In genomic region chr14:22849212-22849819, GRCh38 we compare ENCODE assay signal across 9 cellular contexts. TPM values are rescaled to one million over a fixed set of nuclear protein-coding genes. Genes with fewer than 3 reads are reported as not detected.
DNase-seq lines count a peak whose midpoint lies in the region; ATAC-seq and TF ChIP-seq lines count a peak whose summit lies in the region.
"Had no signal": no experiment of that assay in that cellular context is flagged by ENCODE, and none has a peak within 500 bp of the region (broad histone marks: within the 10 kb centered on the region; RNA-seq: fewer than 3 reads in every experiment).

No MANE protein-coding gene starts in this region.

- H3K9me3 ChIP-seq in esophagus muscularis mucosa (no peaks in the 10 kb centered on the region), tibial nerve (no peaks in the 10 kb centered on the region), OCI-LY7 (ENCODE audit: low read length) (no peaks in the 10 kb centered on the region)
- H3K9me3 ChIP-seq: HAP-1 had no signal

- no peak for TF ChIP-seq EP300 in esophagus muscularis mucosa (IDR thresholded peaks at IDR 0.05)
- TF ChIP-seq EP300 in tibial nerve (IDR thresholded peaks at IDR 0.05) = peak; percentile 8 to 53

- no peaks in the 10 kb centered on the region for H3K9me3 Mint-ChIP-seq in mesothelial cell of epicardium

- TF ChIP-seq POLR2A in esophagus muscularis mucosa (IDR thresholded peaks at IDR 0.05; ENCODE audit: low read depth) = no peak
- TF ChIP-seq POLR2A in tibial nerve (IDR thresholded peaks at IDR 0.05) = no peak

- no TSS peak for BruUV-seq in OCI-LY7 (replicated peaks; lab: Mats Ljungman, UMichigan)

- H3K4me3 Mint-ChIP-seq in mesothelial cell of epicardium = no peak overlapping the region

- POLR2A ChIA-PET in RWPE1 (lab: Yijun Ruan, JAX; ENCODE audit: low non-redundant PET) = interaction anchor here (0.5 to 2.4 kb wide), 3 partner anchors 11 to 33 kb away, joined by 3 to 19 read pairs (median 4); no protein-coding TSS in a partner anchor
- POLR2A ChIA-PET in OCI-LY7 (lab: Charles Lee) = interaction anchor here (0.7 to 2.2 kb wide), 5 partner anchors 16 to 174 kb away, joined by 3 to 9 read pairs (median 4); partner anchors contain the start of gene MRPL52

- DNase-seq in RWPE1 (ENCODE audit: low spot score) (peak; percentile 35), esophagus muscularis mucosa (ENCODE audit: extremely low spot score) (no peak), mesothelial cell of epicardium (ENCODE audit: low spot score in 2 of 2, unreplicated experiment in 2 of 2) (no peak), tibial nerve (ENCODE audit: low spot score in 2 of 2) (peak; percentile 66 to 75), OCI-LY7 (ENCODE audit: low spot score) (no peak)
- no peak for DNase-seq in activated CD8-positive, alpha-beta memory T cell treated with anti-CD3 and anti-CD28 coated beads, Interleukin-2, amount 50 U/mL, for 4 hours

- H3K9me2 ChIP-seq in OCI-LY7 (ENCODE audit: insufficient read depth, low read length) = no peaks in the 10 kb centered on the region

- H3K4me3 ChIP-seq in esophagus muscularis mucosa (peak overlapping the region; percentile 1 to 18 (median 7)), tibial nerve (peak overlapping the region in 1 of 4 donors; percentile 4), OCI-LY7 (ENCODE audit: low read depth, low read length, poor library complexity, severe bottlenecking) (no peak overlapping the region)
- H3K4me3 ChIP-seq: HAP-1 had no signal

- H3K79me2 ChIP-seq in OCI-LY7 (ENCODE audit: insufficient read depth, low read depth, low read length) = no peaks in the 10 kb centered on the region

- no peak for ATAC-seq in HG03521 (IDR thresholded peaks at IDR 0.05; ENCODE audit: unreplicated experiment)
- ATAC-seq in HG02840 (IDR thresholded peaks at IDR 0.05; ENCODE audit: low FRiP score, unreplicated experiment) = no peak

- H3K36me3 Mint-ChIP-seq in mesothelial cell of epicardium = peaks cover 15% of the 10 kb centered on the region

- H2AFZ ChIP-seq in OCI-LY7 (ENCODE audit: low read length) = no peak overlapping the region

- peak overlapping the region; percentile 97 for H3K27ac Mint-ChIP-seq in mesothelial cell of epicardium

- intact Hi-C loops in esophagus muscularis mucosa (cut with DNase I) (no loop called here), OCI-LY7 (cut with micrococcal nuclease; ENCODE audit: unreplicated experiment) (no loop called here)

- H3K36me3 ChIP-seq in esophagus muscularis mucosa (peaks cover 21 to 29% (median 27%) of the 10 kb centered on the region in 4 donors), tibial nerve (peaks cover 0 to 27% (median 0%) of the 10 kb centered on the region in 3 donors), OCI-LY7 (ENCODE audit: insufficient read depth, low read length) (no peaks in the 10 kb centered on the region)
- H3K36me3 ChIP-seq: HAP-1 had no signal

- H3K27me3 Mint-ChIP-seq in mesothelial cell of epicardium (ENCODE audit: low read depth) = no peaks in the 10 kb centered on the region

- CTCF ChIA-PET in RWPE1 (lab: Yijun Ruan, JAX) (interaction anchor here (1.0 to 1.1 kb wide), 2 partner anchors 28 to 37 kb away, joined by 3 read pairs; no protein-coding TSS in a partner anchor), OCI-LY7 (lab: Charles Lee; ENCODE audit: unreplicated experiment) (no interaction called here)

- H3K4me2 ChIP-seq in OCI-LY7 (ENCODE audit: low read length) = no peak overlapping the region

- 34% methylated on average over 11 of the region's 19 CpGs for WGBS in esophagus muscularis mucosa
- 28 to 41% methylated on average over 18 to 19 of the region's 19 CpGs for WGBS in tibial nerve, 2 donors

- H3K27ac ChIP-seq in RWPE1 (peak overlapping the region; percentile 99), esophagus muscularis mucosa (replicated peaks in 1 of 4) (peak overlapping the region; percentile 84 to 93 (median 88)), tibial nerve (peak overlapping the region; percentile 78 to 98 (median 90)), OCI-LY7 (ENCODE audit: low read depth, low read length, poor library complexity, severe bottlenecking) (no peak overlapping the region)

- H3K4me1 Mint-ChIP-seq in mesothelial cell of epicardium = peaks cover 38% of the 10 kb centered on the region

- no peaks in the 10 kb centered on the region for H4K20me1 ChIP-seq in OCI-LY7 (ENCODE audit: insufficient read depth, low read length)

- TF ChIP-seq CTCF in RWPE1 (conservative IDR thresholded peaks at IDR 0.05; ENCODE audit: low read depth) = no peak
- no peak for TF ChIP-seq CTCF in esophagus muscularis mucosa (IDR thresholded peaks at IDR 0.05)
- TF ChIP-seq CTCF in mesothelial cell of epicardium (IDR thresholded peaks at IDR 0.05; ENCODE audit: unreplicated experiment) = no peak
- no peak for TF ChIP-seq CTCF in tibial nerve (IDR thresholded peaks at IDR 0.05)
- TF ChIP-seq CTCF in OCI-LY7 (conservative IDR thresholded peaks at IDR 0.05; ENCODE audit: low read length) = no peak

- no peaks in the 10 kb centered on the region for H3K27me3 ChIP-seq in esophagus muscularis mucosa
- H3K27me3 ChIP-seq in tibial nerve = no peaks in the 10 kb centered on the region

- peaks cover 67 to 91% (median 90%) of the 10 kb centered on the region in 4 donors for H3K4me1 ChIP-seq in esophagus muscularis mucosa
- peaks cover 10 to 91% (median 66%) of the 10 kb centered on the region in 4 donors for H3K4me1 ChIP-seq in tibial nerve
- H3K4me1 ChIP-seq in OCI-LY7 (ENCODE audit: insufficient read depth, low read length, poor library complexity, severe bottlenecking) = peaks cover 19% of the 10 kb centered on the region

RNA-seq across cellular contexts. Expression of gene MMP14, which starts 12.9 kb away (rescaled TPM):
- 100 to 1,000 TPM in 3 of 4 donors, 10 to 100 TPM in 1; 83.9 to 149 (median 123) TPM for total RNA-seq in esophagus muscularis mucosa
- 302 to 306 TPM (median 304 TPM) in 3 replicates for total RNA-seq in mesothelial cell of epicardium
- 100 to 1,000 TPM; 101 to 222 (median 145) TPM for total RNA-seq in tibial nerve
- 2.8 TPM in 2 replicates for total RNA-seq in OCI-LY7 (2014; rRNA removed; shearing (Covaris generic))
- 9.0 and 11.9 TPM in 2 replicates for total RNA-seq in OCI-LY7 (2022)

RNA-seq across cellular contexts. Expression of gene MRPL52, which starts 19.6 kb away (rescaled TPM):
- total RNA-seq in esophagus muscularis mucosa (10 to 100 TPM; 27.0 to 64.5 (median 37.2) TPM), mesothelial cell of epicardium (67.4 to 77.0 TPM (median 74.4 TPM) in 3 replicates), tibial nerve (10 to 100 TPM; 26.7 to 44.0 (median 30.2) TPM), OCI-LY7 (2022) (164 and 181 TPM in 2 replicates)
- 100 and 126 TPM in 2 replicates for total RNA-seq in OCI-LY7 (2014; rRNA removed; shearing (Covaris generic))

RNA-seq across cellular contexts. Expression of gene LRP10, which starts 22.2 kb away (rescaled TPM):
- total RNA-seq in esophagus muscularis mucosa = 100 to 1,000 TPM; 111 to 279 (median 197) TPM
- total RNA-seq in mesothelial cell of epicardium = 38.6 to 40.4 TPM (median 39.8 TPM) in 3 replicates
- 100 to 1,000 TPM in 2 of 4 donors, 10 to 100 TPM in 2; 82.3 to 151 (median 97.0) TPM for total RNA-seq in tibial nerve
- 19.0 and 25.5 TPM in 2 replicates for total RNA-seq in OCI-LY7 (2014; rRNA removed; shearing (Covaris generic))
- 53.3 and 55.1 TPM in 2 replicates for total RNA-seq in OCI-LY7 (2022)

RNA-seq across cellular contexts. Expression of gene REM2, which starts 33.7 kb away (rescaled TPM):
- total RNA-seq in esophagus muscularis mucosa (under 1 TPM; 0.26 to 0.66 (median 0.38) TPM), mesothelial cell of epicardium (2.6 to 3.0 TPM (median 3.0 TPM) in 3 replicates), tibial nerve (under 1 TPM in 2 of 4 donors, not detected in 2; 0.42 to 0.44 TPM), OCI-LY7 (2022) (1.5 and 2.1 TPM in 2 replicates)
- total RNA-seq in OCI-LY7 (2014; rRNA removed; shearing (Covaris generic)) = 1.1 and 5.7 TPM in 2 replicates

RNA-seq across cellular contexts. Expression of gene SLC7A7, which starts 34.1 kb away (rescaled TPM):
- total RNA-seq in esophagus muscularis mucosa (10 to 100 TPM in 3 of 4 donors, 1 to 10 TPM in 1; 9.6 to 22.9 (median 15.3) TPM), mesothelial cell of epicardium (8.3 to 9.8 TPM (median 8.9 TPM) in 3 replicates), tibial nerve (10 to 100 TPM in 3 of 4 donors, 1 to 10 TPM in 1; 8.4 to 39.8 (median 19.0) TPM), OCI-LY7 (2022) (50.0 and 59.2 TPM in 2 replicates)
- 30.6 and 32.7 TPM in 2 replicates for total RNA-seq in OCI-LY7 (2014; rRNA removed; shearing (Covaris generic))

Comparison
In these comparisons a context has a peak if more than half of its experiments do, and no peak if none do; other contexts are left out.
1. DNase-seq: peak in RWPE1 (single experiment) and tibial nerve (2 of 2); none in esophagus muscularis mucosa (single experiment), mesothelial cell of epicardium (0 of 2), OCI-LY7 (single experiment) and activated CD8-positive, alpha-beta memory T cell treated with anti-CD3 and anti-CD28 coated beads, Interleukin-2, amount 50 U/mL, for 4 hours (single experiment).
2. RNA of gene MMP14, which starts 12.9 kb away (total RNA-seq): 302 to 306 TPM in mesothelial cell of epicardium, 101 to 222 TPM in tibial nerve and 83.9 to 149 TPM in esophagus muscularis mucosa; 2.8 to 11.9 TPM in OCI-LY7; every median in the first group is over 4 times any median in the second.